Comparison of ENCODE assay signal across 1 cellular context in the genomic region with DNA sequence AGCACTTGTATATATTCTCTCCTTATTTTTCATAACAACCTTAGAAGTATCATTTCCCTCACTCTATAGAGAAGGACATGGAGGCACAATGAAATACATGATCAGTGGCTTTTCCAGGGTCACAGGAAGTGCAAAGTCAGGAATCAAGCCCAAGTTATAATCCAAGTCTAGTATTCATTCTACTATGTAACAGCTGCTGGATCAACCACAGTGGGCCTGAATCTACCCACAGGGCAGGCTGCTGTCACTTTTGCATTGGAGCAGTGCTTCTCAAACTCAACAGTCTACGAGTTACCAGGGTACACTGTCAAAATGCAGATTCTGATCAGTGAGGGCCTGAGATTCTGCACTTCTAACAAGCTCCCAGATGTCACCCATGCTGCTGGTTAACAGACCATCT.
TF ChIP-seq lines count a peak whose summit lies in the region.

No MANE protein-coding gene starts in this region.

TF ChIP-seq in HepG2, 621 proteins besides CTCF, POLR2A, EP300 and RAD21:
- TF ChIP-seq ZBTB8A (CRISPR knock-in tag; IDR thresholded peaks at IDR 0.05; ENCODE audit: borderline replicate concordance, low read depth) (no peak), ZFP62 (CRISPR knock-in tag; IDR thresholded peaks at IDR 0.05) (no peak), ZNF678 (CRISPR knock-in tag; IDR thresholded peaks at IDR 0.05) (no peak), ZNF709 (CRISPR knock-in tag; IDR thresholded peaks at IDR 0.05) (no peak), ZNF510 (CRISPR knock-in tag; IDR thresholded peaks at IDR 0.05; ENCODE audit: low read depth) (no peak), ZFP36 (IDR thresholded peaks at IDR 0.05; ENCODE audit: borderline replicate concordance, low read depth, low read length, partially characterized antibody) (no peak), ZEB1 (IDR thresholded peaks at IDR 0.05; ENCODE audit: insufficient replicate concordance, low read depth) (no peak), NFKB2 (CRISPR knock-in tag; IDR thresholded peaks at IDR 0.05; ENCODE audit: borderline replicate concordance) (no peak), BORCS8-MEF2B (CRISPR knock-in tag; IDR thresholded peaks at IDR 0.05) (no peak), MATR3 (CRISPR knock-in tag; IDR thresholded peaks at IDR 0.05) (no peak), ZBTB21 (CRISPR knock-in tag; IDR thresholded peaks at IDR 0.05) (no peak), REL (CRISPR knock-in tag; conservative IDR thresholded peaks at IDR 0.05) (no peak), NONO (IDR thresholded peaks at IDR 0.05) (no peak), NONO (CRISPR knock-in tag; conservative IDR thresholded peaks at IDR 0.05) (no peak), ZNF772 (CRISPR knock-in tag; IDR thresholded peaks at IDR 0.05) (no peak), ZNF296 (CRISPR knock-in tag; conservative IDR thresholded peaks at IDR 0.05) (no peak)
- TF ChIP-seq, protein P1, sequence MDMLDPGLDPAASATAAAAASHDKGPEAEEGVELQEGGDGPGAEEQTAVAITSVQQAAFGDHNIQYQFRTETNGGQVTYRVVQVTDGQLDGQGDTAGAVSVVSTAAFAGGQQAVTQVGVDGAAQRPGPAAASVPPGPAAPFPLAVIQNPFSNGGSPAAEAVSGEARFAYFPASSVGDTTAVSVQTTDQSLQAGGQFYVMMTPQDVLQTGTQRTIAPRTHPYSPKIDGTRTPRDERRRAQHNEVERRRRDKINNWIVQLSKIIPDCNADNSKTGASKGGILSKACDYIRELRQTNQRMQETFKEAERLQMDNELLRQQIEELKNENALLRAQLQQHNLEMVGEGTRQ (IDR thresholded peaks at IDR 0.05; ENCODE audit: low read depth, low read length): no peak
- TF ChIP-seq, protein P1 (CRISPR knock-in tag; IDR thresholded peaks at IDR 0.05; ENCODE audit: borderline replicate concordance): no peak
- TF ChIP-seq, protein P2, sequence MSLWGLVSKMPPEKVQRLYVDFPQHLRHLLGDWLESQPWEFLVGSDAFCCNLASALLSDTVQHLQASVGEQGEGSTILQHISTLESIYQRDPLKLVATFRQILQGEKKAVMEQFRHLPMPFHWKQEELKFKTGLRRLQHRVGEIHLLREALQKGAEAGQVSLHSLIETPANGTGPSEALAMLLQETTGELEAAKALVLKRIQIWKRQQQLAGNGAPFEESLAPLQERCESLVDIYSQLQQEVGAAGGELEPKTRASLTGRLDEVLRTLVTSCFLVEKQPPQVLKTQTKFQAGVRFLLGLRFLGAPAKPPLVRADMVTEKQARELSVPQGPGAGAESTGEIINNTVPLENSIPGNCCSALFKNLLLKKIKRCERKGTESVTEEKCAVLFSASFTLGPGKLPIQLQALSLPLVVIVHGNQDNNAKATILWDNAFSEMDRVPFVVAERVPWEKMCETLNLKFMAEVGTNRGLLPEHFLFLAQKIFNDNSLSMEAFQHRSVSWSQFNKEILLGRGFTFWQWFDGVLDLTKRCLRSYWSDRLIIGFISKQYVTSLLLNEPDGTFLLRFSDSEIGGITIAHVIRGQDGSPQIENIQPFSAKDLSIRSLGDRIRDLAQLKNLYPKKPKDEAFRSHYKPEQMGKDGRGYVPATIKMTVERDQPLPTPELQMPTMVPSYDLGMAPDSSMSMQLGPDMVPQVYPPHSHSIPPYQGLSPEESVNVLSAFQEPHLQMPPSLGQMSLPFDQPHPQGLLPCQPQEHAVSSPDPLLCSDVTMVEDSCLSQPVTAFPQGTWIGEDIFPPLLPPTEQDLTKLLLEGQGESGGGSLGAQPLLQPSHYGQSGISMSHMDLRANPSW (CRISPR knock-in tag; IDR thresholded peaks at IDR 0.05; ENCODE audit: borderline replicate concordance): no peak
- TF ChIP-seq, protein P3, sequence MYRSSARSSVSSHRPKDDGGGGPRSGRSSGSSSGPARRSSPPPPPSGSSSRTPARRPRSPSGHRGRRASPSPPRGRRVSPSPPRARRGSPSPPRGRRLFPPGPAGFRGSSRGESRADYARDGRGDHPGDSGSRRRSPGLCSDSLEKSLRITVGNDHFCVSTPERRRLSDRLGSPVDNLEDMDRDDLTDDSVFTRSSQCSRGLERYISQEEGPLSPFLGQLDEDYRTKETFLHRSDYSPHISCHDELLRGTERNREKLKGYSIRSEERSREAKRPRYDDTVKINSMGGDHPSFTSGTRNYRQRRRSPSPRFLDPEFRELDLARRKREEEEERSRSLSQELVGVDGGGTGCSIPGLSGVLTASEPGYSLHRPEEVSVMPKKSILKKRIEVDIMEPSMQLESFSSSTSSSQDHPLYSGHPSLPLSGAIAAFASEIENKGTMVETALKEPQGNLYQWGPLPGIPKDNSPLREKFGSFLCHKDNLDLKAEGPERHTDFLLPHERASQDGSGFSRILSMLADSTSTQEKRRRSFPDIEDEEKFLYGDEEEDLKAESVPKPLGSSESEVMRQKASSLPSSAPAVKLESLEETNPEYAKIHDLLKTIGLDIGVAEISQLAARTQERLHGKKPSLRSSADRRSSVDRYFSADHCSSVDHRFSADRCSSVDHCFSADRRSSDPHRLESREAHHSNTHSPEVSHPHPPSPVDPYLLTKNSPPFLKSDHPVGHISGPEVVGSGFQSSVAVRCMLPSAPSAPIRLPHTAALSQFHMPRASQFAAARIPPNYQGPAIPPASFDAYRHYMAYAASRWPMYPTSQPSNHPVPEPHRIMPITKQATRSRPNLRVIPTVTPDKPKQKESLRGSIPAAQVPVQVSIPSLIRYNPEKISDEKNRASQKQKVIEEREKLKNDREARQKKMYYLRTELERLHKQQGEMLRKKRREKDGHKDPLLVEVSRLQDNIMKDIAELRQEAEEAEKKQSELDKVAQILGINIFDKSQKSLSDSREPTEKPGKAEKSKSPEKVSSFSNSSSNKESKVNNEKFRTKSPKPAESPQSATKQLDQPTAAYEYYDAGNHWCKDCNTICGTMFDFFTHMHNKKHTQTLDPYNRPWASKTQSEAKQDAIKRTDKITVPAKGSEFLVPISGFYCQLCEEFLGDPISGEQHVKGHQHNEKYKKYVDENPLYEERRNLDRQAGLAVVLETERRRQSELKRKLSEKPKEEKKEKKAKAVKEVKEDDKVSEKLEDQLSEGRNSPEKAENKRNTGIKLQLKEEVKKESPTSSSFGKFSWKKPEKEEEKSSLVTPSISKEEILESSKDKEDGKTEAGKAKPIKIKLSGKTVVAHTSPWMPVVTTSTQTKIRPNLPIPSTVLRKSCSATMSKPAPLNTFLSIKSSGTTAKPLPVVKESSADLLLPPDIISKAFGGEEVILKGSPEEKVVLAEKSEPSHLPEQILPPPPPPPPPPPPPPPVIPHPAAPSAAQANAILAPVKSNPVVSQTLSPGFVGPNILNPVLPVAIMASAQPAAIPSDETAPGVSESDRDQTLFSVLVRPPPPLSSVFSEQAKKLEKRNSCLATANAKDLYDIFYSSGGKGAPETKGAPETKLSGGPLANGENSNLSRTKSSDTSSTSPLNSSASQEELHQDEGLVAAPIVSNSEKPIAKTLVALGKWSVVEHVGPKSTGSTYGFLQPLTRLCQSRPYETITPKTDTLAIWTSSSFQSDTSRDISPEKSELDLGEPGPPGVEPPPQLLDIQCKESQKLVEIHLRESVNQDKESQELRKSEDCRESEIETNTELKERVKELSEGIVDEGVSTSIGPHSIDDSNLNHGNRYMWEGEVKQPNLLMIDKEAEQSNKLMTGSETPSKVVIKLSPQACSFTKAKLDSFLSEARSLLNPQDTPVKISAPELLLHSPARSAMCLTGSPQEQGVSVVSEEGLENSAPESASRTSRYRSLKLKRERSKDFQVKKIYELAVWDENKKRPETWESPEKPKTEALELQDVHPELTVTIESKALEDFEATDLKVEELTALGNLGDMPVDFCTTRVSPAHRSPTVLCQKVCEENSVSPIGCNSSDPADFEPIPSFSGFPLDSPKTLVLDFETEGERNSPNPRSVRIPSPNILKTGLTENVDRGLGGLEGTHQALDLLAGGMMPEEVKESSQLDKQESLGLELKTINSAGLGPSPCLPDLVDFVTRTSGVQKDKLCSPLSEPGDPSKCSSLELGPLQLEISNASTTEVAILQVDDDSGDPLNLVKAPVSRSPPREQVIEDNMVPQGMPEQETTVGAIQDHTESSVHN (CRISPR knock-in tag; IDR thresholded peaks at IDR 0.05): no peak
